In the genomic region with DNA sequence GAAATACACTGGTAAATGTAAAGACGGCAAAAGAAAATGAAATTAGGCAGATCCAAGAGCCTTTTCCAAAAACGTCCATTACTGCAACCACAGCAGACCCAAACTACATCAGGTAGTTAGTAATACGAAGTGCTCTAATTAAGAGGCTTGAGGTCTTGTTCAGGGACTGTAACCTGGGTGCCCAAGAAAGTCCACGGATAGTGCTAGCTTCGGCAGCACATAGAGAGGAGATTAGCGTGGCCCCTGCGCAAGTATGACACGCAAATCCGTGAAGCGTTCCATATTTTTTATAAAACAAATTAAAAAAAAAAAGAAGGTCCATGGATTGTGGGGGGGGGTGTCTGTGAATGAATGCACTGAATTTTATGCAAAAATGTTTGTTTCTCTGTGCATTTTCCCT, we compare ENCODE assay signal across 1 cellular context.
TF ChIP-seq lines count a peak whose summit lies in the region.

No MANE protein-coding gene starts in this region.

TF ChIP-seq in HEK293, 187 proteins besides CTCF, POLR2A, EP300 and RAD21 (continued from another document):
- TF ChIP-seq BCL11A (tag by site-specific recombination; IDR thresholded peaks at IDR 0.05; ENCODE audit: low read depth) (no peak), ZNF707 (tag by site-specific recombination; IDR thresholded peaks at IDR 0.05) (no peak), ZNF530 (tag by site-specific recombination; IDR thresholded peaks at IDR 0.05; ENCODE audit: low read depth) (no peak), IKZF3 (tag by site-specific recombination; IDR thresholded peaks at IDR 0.05) (no peak), ZNF214 (tag by site-specific recombination; IDR thresholded peaks at IDR 0.05; ENCODE audit: borderline replicate concordance) (no peak)
- TF ChIP-seq, protein P1, sequence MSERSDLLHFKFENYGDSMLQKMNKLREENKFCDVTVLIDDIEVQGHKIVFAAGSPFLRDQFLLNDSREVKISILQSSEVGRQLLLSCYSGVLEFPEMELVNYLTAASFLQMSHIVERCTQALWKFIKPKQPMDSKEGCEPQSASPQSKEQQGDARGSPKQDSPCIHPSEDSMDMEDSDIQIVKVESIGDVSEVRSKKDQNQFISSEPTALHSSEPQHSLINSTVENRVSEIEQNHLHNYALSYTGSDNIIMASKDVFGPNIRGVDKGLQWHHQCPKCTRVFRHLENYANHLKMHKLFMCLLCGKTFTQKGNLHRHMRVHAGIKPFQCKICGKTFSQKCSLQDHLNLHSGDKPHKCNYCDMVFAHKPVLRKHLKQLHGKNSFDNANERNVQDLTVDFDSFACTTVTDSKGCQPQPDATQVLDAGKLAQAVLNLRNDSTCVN (tag by site-specific recombination; optimal IDR thresholded peaks at IDR 0.05) = no peak
TF ChIP-seq in HEK293: peak in this region for 0.
